In the genomic region with DNA sequence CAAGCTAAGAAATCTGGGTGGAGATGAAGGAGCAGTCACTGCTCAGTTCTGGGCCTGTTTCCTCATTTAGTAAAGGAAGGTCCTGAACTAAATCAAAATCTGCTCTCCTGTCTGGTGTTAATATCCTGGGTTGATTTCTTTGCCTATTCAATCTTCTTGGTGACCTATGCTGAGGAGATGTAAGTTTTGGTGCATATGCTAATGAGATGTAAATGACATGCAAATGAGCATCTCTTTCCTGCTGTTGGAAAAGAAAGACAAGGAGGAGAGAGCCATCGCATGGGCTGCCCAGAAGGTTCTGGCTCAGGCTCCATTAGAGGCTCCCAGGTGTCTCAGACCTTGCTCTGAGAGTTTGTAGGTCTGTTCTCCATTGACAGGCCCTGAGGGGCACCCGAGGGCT, we compare ENCODE assay signal across 16 cellular contexts. TPM values are rescaled to one million over a fixed set of nuclear protein-coding genes. Genes with fewer than 3 reads are reported as not detected.
A peak's percentile ranks its signal among the peaks of the same experiment; 100 is the strongest.
DNase-seq lines count a peak whose midpoint lies in the region; ATAC-seq and TF ChIP-seq lines count a peak whose summit lies in the region.
"Had no signal": no experiment of that assay in that cellular context is flagged by ENCODE, and none has a peak within 500 bp of the region (broad histone marks: within the 10 kb centered on the region; RNA-seq: fewer than 3 reads in every experiment).

No MANE protein-coding gene starts in this region.

- H3K27me3 ChIP-seq in left ventricle myocardium inferior (ENCODE audit: low read depth) (peaks cover 38% of the 10 kb centered on the region), Peyer's patch (no peaks in the 10 kb centered on the region), upper lobe of right lung (peaks cover 5% of the 10 kb centered on the region)

- H3K36me3 ChIP-seq in left ventricle myocardium inferior: no peaks in the 10 kb centered on the region
- H3K36me3 ChIP-seq in Peyer's patch: no peaks in the 10 kb centered on the region
- H3K36me3 ChIP-seq in upper lobe of right lung: no peaks in the 10 kb centered on the region

- intact Hi-C loops in left ventricle myocardium inferior (cut with micrococcal nuclease) (no loop called here), Right ventricle myocardium inferior (cut with DNase I) (no loop called here), upper lobe of right lung (cut with DNase I) (no loop called here)

- no peak for TF ChIP-seq POLR2A in Peyer's patch (IDR thresholded peaks at IDR 0.05)

- H3K4me3 ChIP-seq in left ventricle myocardium inferior (peak overlapping the region; percentile 68), Peyer's patch (peak overlapping the region in 3 of 4 donors; percentile 14 to 43 (median 23)), upper lobe of right lung (peak overlapping the region; percentile 58)

- DNase-seq in left ventricle myocardium inferior: no peak
- DNase-seq in Right ventricle myocardium inferior (ENCODE audit: missing footprints): no peak
- no peak for DNase-seq in Peyer's patch
- DNase-seq in epidermal melanocyte (ENCODE audit: insufficient read length, low spot score): peak; percentile 2
- DNase-seq in upper lobe of right lung: no peak
- DNase-seq in NCI-H82 (lab: John Stamatoyannopoulos, UW): no peak
- no peak for DNase-seq in NCI-H345 (lab: John Stamatoyannopoulos, UW)
- DNase-seq in NCI-H1930 (lab: John Stamatoyannopoulos, UW): no peak
- DNase-seq: MV-4-11; NCI-H2171 treated with DMSO at 0.1 percent for 48 hours; OCI-M1; stimulated activated CD4-positive, alpha-beta T cell treated with anti-CD3 and anti-CD28 coated beads, Interleukin-2, amount 100 ng/mL, for 48 hours had no signal

- TF ChIP-seq CTCF in left ventricle myocardium inferior (IDR thresholded peaks at IDR 0.05; ENCODE audit: borderline replicate concordance) (no peak), Peyer's patch (IDR thresholded peaks at IDR 0.05) (no peak), upper lobe of right lung (IDR thresholded peaks at IDR 0.05) (no peak)

- H3K9me3 ChIP-seq in left ventricle myocardium inferior (replicated peaks) (no peaks in the 10 kb centered on the region), Peyer's patch (no peaks in the 10 kb centered on the region), upper lobe of right lung (no peaks in the 10 kb centered on the region)

- ATAC-seq in Right ventricle myocardium inferior (no peak), upper lobe of right lung (no peak)
- ATAC-seq: HCT116 had no signal

- H3K27ac ChIP-seq in left ventricle myocardium inferior (replicated peaks) (peak overlapping the region; percentile 90), Peyer's patch (peak overlapping the region; percentile 12 to 90 (median 28)), upper lobe of right lung (peak overlapping the region; percentile 42)
- H3K27ac ChIP-seq: C4-2B had no signal

- H3K4me1 ChIP-seq in left ventricle myocardium inferior: peaks cover 81% of the 10 kb centered on the region
- H3K4me1 ChIP-seq in Peyer's patch: peaks cover 0 to 41% (median 30%) of the 10 kb centered on the region in 4 donors
- H3K4me1 ChIP-seq in upper lobe of right lung: peaks cover 58% of the 10 kb centered on the region

RNA-seq across cellular contexts. Expression of a gene that starts 3.3 kb away (rescaled TPM):
- total RNA-seq in left ventricle myocardium inferior: 4.9 TPM
- 6.3 TPM for total RNA-seq in Right ventricle myocardium inferior
- total RNA-seq in Peyer's patch: 10 to 100 TPM in 2 of 4 donors, 1 to 10 TPM in 2; 4.9 to 50.3 (median 8.9) TPM
- total RNA-seq in upper lobe of right lung: 31.5 TPM

RNA-seq across cellular contexts. Expression of a gene that starts 3.4 kb away (rescaled TPM):
- total RNA-seq in left ventricle myocardium inferior: 2.2 TPM
- 2.5 TPM for total RNA-seq in Right ventricle myocardium inferior
- total RNA-seq in Peyer's patch: 10 to 100 TPM in 1 of 4 donors, 1 to 10 TPM in 1, not detected in 2; 4.8 to 14.0 TPM
- total RNA-seq in upper lobe of right lung: 8.5 TPM
- total RNA-seq: fibroblast of villous mesenchyme had no signal

RNA-seq across cellular contexts. Expression of a gene that starts 16.8 kb away (rescaled TPM):
- 0.52 TPM for total RNA-seq in left ventricle myocardium inferior
- total RNA-seq in Right ventricle myocardium inferior: 0.78 TPM
- total RNA-seq in Peyer's patch: not detected
- total RNA-seq in upper lobe of right lung: 1.7 TPM
- total RNA-seq: T-helper 1 cell treated with Interleukin-12 subunit alpha and Interleukin-12 subunit beta and Interleukin-4 antibody, amounts not matched to agents 30 ng/mL and 1 ng/mL, for 36 hours had no signal

Comparison
In these comparisons a context has a peak if more than half of its experiments do, and no peak if none do; other contexts are left out.
1. H3K27ac ChIP-seq: peak in every context shown above with its lines; median percentile 90 in left ventricle myocardium inferior; 42 in upper lobe of right lung; 28 in Peyer's patch.